29 cellular contexts compared by ENCODE assay signal in the genomic region with DNA sequence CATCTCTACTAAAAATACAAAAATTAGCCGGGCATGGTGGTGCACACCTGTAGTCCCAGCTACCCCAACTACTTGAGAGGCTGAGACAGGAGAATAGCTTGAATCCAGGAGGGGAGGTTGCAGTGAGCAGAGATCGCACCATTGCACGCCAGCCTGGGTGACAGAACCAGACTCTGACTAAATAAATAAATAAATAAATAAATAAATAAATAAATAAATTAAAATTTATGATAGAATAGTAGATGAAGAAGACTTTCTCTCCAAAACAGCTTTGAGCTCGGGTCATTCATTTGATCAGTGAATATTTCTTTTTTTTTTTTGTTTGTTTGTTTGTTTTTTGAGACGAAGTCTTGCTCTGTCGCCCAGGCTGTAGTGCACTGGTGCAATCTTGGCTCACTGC. TPM values are rescaled to one million over a fixed set of nuclear protein-coding genes. Genes with fewer than 3 reads are reported as not detected.
"Had no signal": no experiment of that assay in that cellular context is flagged by ENCODE, and none has a peak within 500 bp of the region (broad histone marks: within the 10 kb centered on the region; RNA-seq: fewer than 3 reads in every experiment).

No MANE protein-coding gene starts in this region.

- H3K27ac ChIP-seq: stomach, suprapubic skin, testis, thoracic aorta, thyroid gland, tibial artery, tibial nerve, transverse colon, upper lobe of left lung, upper lobe of right lung, uterus, vagina had no signal

- H3K27me3 Mint-ChIP-seq: stimulated activated memory B cell treated with anti-CD40 and anti-IgM and Interleukin-4, amounts not matched to agents 10 μg/mL and 1 μg/mL and 100 μg/mL, for 72 hours; stimulated activated naive CD8-positive, alpha-beta T cell treated with anti-CD3 and anti-CD28 coated beads, Interleukin-15, amount 100 ng/mL, for 72 hours; stimulated activated naive CD8-positive, alpha-beta T cell treated with anti-CD3 and anti-CD28 coated beads, Interleukin-15, Interleukin-2, amounts not matched to agents 100 ng/mL and 50 ng/mL, for 24 hours; type B pancreatic cell had no signal

- H3K9me3 ChIP-seq: stomach, suprapubic skin, testis, thoracic aorta, thyroid gland, tibial artery, tibial nerve, transverse colon, upper lobe of left lung, upper lobe of right lung, uterus, vagina had no signal

- H3K4me3 Mint-ChIP-seq: stimulated activated memory B cell treated with anti-CD40 and anti-IgM and Interleukin-4, amounts not matched to agents 10 μg/mL and 1 μg/mL and 100 μg/mL, for 72 hours; stimulated activated naive B cell treated with anti-CD40 and anti-IgM and Interleukin-4, amounts not matched to agents 10 μg/mL and 1 μg/mL and 100 μg/mL, for 72 hours; stimulated activated naive CD8-positive, alpha-beta T cell treated with anti-CD3 and anti-CD28 coated beads, Interleukin-15, amount 100 ng/mL, for 72 hours; stimulated activated naive CD8-positive, alpha-beta T cell treated with anti-CD3 and anti-CD28 coated beads, Interleukin-15, Interleukin-2, amounts not matched to agents 100 ng/mL and 50 ng/mL, for 24 hours; type B pancreatic cell had no signal

- H3K27ac Mint-ChIP-seq: stimulated activated memory B cell treated with anti-CD40 and anti-IgM and Interleukin-4, amounts not matched to agents 10 μg/mL and 1 μg/mL and 100 μg/mL, for 72 hours; stimulated activated naive B cell treated with anti-CD40 and anti-IgM and Interleukin-4, amounts not matched to agents 10 μg/mL and 1 μg/mL and 100 μg/mL, for 72 hours; stimulated activated naive CD8-positive, alpha-beta T cell treated with anti-CD3 and anti-CD28 coated beads, Interleukin-15, amount 100 ng/mL, for 72 hours; type B pancreatic cell had no signal

- DNase-seq: stimulated activated CD4-positive, alpha-beta T cell treated with anti-CD3 and anti-CD28 coated beads, Interleukin-2, amount 100 ng/mL, for 48 hours; stimulated activated CD4-positive, alpha-beta T cell treated with anti-CD3 and anti-CD28 coated beads, Interleukin-4, amount 100 ng/mL, for 1 hour; stimulated activated CD4-positive, alpha-beta T cell treated with anti-CD3 and anti-CD28 coated beads, Interleukin-4, amount 100 ng/mL, for 24 hours; stimulated activated CD4-positive, alpha-beta T cell treated with anti-CD3 and anti-CD28 coated beads, Interleukin-4, amount 100 ng/mL, for 4 hours; stimulated activated CD8-positive, alpha-beta memory T cell treated with anti-CD3 and anti-CD28 coated beads, Interleukin-4, amount 100 ng/mL, for 48 hours; stimulated activated naive B cell treated with anti-CD40 and anti-IgM and Interleukin-4, amounts not matched to agents 10 μg/mL and 1 μg/mL and 100 μg/mL, for 72 hours; stimulated activated naive CD4-positive, alpha-beta T cell; stimulated activated naive CD4-positive, alpha-beta T cell treated with Interleukin-2 at 50 U/mL for 16 hours; stimulated activated naive CD8-positive, alpha-beta T cell treated with anti-CD3 and anti-CD28 coated beads, Interleukin-15, amount 100 ng/mL, for 72 hours; stimulated activated naive CD8-positive, alpha-beta T cell treated with anti-CD3 and anti-CD28 coated beads, Interleukin-15, Interleukin-2, amounts not matched to agents 100 U/mL and 50 U/mL, for 24 hours; stomach; substantia nigra; testis; thyroid gland; tibial artery; transverse colon; trophoblast cell; upper lobe of left lung; upper lobe of right lung; uterus had no signal

- H3K9me3 Mint-ChIP-seq: stimulated activated memory B cell treated with anti-CD40 and anti-IgM and Interleukin-4, amounts not matched to agents 10 μg/mL and 1 μg/mL and 100 μg/mL, for 72 hours; stimulated activated naive B cell treated with anti-CD40 and anti-IgM and Interleukin-4, amounts not matched to agents 10 μg/mL and 1 μg/mL and 100 μg/mL, for 72 hours; stimulated activated naive CD8-positive, alpha-beta T cell treated with anti-CD3 and anti-CD28 coated beads, Interleukin-15, amount 100 ng/mL, for 72 hours; stimulated activated naive CD8-positive, alpha-beta T cell treated with anti-CD3 and anti-CD28 coated beads, Interleukin-15, Interleukin-2, amounts not matched to agents 100 ng/mL and 50 ng/mL, for 24 hours; type B pancreatic cell had no signal

- H3K4me3 ChIP-seq: stomach, suprapubic skin, testis, thoracic aorta, thyroid gland, tibial artery, tibial nerve, transverse colon, upper lobe of left lung, upper lobe of right lung, uterus, vagina had no signal

- H3K4me1 ChIP-seq: suprapubic skin, thyroid gland, tibial artery, tibial nerve, transverse colon, upper lobe of left lung, upper lobe of right lung, uterus, vagina had no signal

- H3K27me3 ChIP-seq: stomach, suprapubic skin, testis, thyroid gland, tibial artery, tibial nerve, transverse colon, upper lobe of left lung, upper lobe of right lung, uterus, vagina had no signal

- H3K36me3 ChIP-seq: stomach, suprapubic skin, thoracic aorta, thyroid gland, tibial artery, tibial nerve, transverse colon, upper lobe of left lung, upper lobe of right lung, uterus, vagina had no signal

- H3K36me3 Mint-ChIP-seq: stimulated activated memory B cell treated with anti-CD40 and anti-IgM and Interleukin-4, amounts not matched to agents 10 μg/mL and 1 μg/mL and 100 μg/mL, for 72 hours; stimulated activated naive B cell treated with anti-CD40 and anti-IgM and Interleukin-4, amounts not matched to agents 10 μg/mL and 1 μg/mL and 100 μg/mL, for 72 hours; type B pancreatic cell had no signal

- FAIRE-seq: urothelium cell line had no signal

- ATAC-seq: stimulated activated memory B cell treated with anti-CD40 and anti-IgM and Interleukin-4, amounts not matched to agents 10 μg/mL and 1 μg/mL and 100 μg/mL, for 72 hours; stimulated activated naive B cell treated with anti-CD40 and anti-IgM and Interleukin-4, amounts not matched to agents 10 μg/mL and 1 μg/mL and 100 μg/mL, for 72 hours; stimulated activated naive CD8-positive, alpha-beta T cell treated with anti-CD3 and anti-CD28 coated beads, Interleukin-15, amount 100 ng/mL, for 72 hours; stimulated activated naive CD8-positive, alpha-beta T cell treated with anti-CD3 and anti-CD28 coated beads, Interleukin-15, Interleukin-2, amounts not matched to agents 100 U/mL and 50 U/mL, for 24 hours; upper lobe of right lung had no signal

RNA-seq across cellular contexts. Expression of gene KCNG3, which starts 57.1 kb away (rescaled TPM):
- total RNA-seq: thyroid gland, ureter had no signal
- polyA plus RNA-seq: stomach had no signal
